In the genomic region with DNA sequence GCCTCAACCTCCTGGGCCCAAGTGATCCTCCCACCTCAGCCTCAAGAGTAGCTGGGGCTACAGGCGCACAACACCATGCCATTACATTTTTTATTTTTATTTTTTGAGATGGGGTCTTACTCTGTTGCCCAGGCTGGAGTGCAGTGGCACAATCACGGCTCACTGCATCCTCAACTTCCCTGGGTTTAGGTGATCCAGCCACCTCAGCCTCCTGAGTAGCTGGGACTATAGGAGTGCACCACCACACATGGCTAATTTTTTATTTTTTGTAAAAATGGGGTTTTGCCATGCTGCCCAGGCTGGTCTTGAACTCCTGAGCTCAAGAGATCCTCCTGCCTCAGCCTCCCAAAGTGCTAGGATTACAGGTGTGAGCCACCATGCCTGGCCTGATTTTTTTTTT, we compare ENCODE assay signal across 1 cellular context.
TF ChIP-seq lines count a peak whose summit lies in the region.

No MANE protein-coding gene starts in this region.

TF ChIP-seq in WTC11, 78 proteins besides CTCF, POLR2A, EP300 and RAD21:
- peak; percentile 31; the same call in 1 of the 2 replicates for TF ChIP-seq ZNF121 (CRISPR knock-in tag; IDR thresholded peaks at IDR 0.05)
